27 cellular contexts compared by ENCODE assay signal in genomic region chr5:6527749-6528455, GRCh38.
"Had no signal": no experiment of that assay in that cellular context is flagged by ENCODE, and none has a peak within 500 bp of the region (broad histone marks: within the 10 kb centered on the region; RNA-seq: fewer than 3 reads in every experiment).

No MANE protein-coding gene starts in this region.

- H3K36me3 ChIP-seq: adrenal gland, breast epithelium, colonic mucosa, Peyer's patch had no signal

- H3K4me3 ChIP-seq: adrenal gland, breast epithelium, colonic mucosa, Peyer's patch had no signal

- DNase-seq: activated CD4-positive, alpha-beta T cell treated with anti-CD3 and anti-CD28 coated beads for 48 hours; activated CD4-positive, alpha-beta T cell treated with anti-CD3 and anti-CD28 coated beads, Interleukin-2, amount 50 U/mL, for 4 hours; activated CD4-positive, CD25-positive, alpha-beta regulatory T cell treated with anti-CD3 and anti-CD28 coated beads, Interleukin-2, amount 50 U/mL, for 72 hours; activated CD8-positive, alpha-beta memory T cell treated with anti-CD3 and anti-CD28 coated beads, Interleukin-2, amount 50 U/mL, for 48 hours; activated CD8-positive, alpha-beta T cell treated with anti-CD3 and anti-CD28 coated beads, Interleukin-2, amount 10 ng/mL, durations not matched to agents 7 days and 5 days; activated naive CD4-positive, alpha-beta T cell treated with anti-CD3 and anti-CD28 coated beads, Interleukin-2, amount 50 U/mL, for 16 hours; activated naive CD8-positive, alpha-beta T cell treated with anti-CD3 and anti-CD28 coated beads, Interleukin-2, amount 10 ng/mL, durations not matched to agents 7 days and 5 days; activated T-cell treated with anti-CD3 and anti-CD28 coated beads, Interleukin-2, amount 50 U/mL, for 1 hour; aorta; caudate nucleus; colonic mucosa; IMR-90; Kasumi-1; KBM-7; NCI-H1436 treated with DMSO at 0.1 percent for 48 hours; NCI-H1930; NCI-H2171; NCI-H345; NCI-H510A; NCI-H526 treated with DMSO at 0.1 percent for 48 hours; OCI-M1; Peyer's patch; Right ventricle myocardium superior had no signal

- H3K4me1 ChIP-seq: adrenal gland, breast epithelium, colonic mucosa, Peyer's patch had no signal

- H3K27me3 ChIP-seq: adrenal gland, breast epithelium, colonic mucosa, Peyer's patch had no signal

- ATAC-seq: activated CD8-positive, alpha-beta T cell treated with anti-CD3 and anti-CD28 coated beads, Interleukin-2, amount 10 ng/mL, durations not matched to agents 7 days and 5 days; WTC11 had no signal

- H3K9me3 ChIP-seq: adrenal gland, breast epithelium, colonic mucosa had no signal

- H3K27ac ChIP-seq: adrenal gland, breast epithelium, colonic mucosa, Peyer's patch, RWPE1 had no signal
